ENCODE assay signal across 12 cellular contexts in genomic region chr5:132222649-132223038, GRCh38. TPM values are rescaled to one million over a fixed set of nuclear protein-coding genes. Genes with fewer than 3 reads are reported as not detected.
A peak's percentile ranks its signal among the peaks of the same experiment; 100 is the strongest.
DNase-seq lines count a peak whose midpoint lies in the region; ATAC-seq and TF ChIP-seq lines count a peak whose summit lies in the region.
"Had no signal": no experiment of that assay in that cellular context is flagged by ENCODE, and none has a peak within 500 bp of the region (broad histone marks: within the 10 kb centered on the region; RNA-seq: fewer than 3 reads in every experiment).

No MANE protein-coding gene starts in this region.

- DNase-seq in activated B cell treated with CpG ODN at 0.5 μM for 24 hours (no peak), tibial artery (no peak), prostate gland (ENCODE audit: low spot score) (no peak), DMS53 (lab: John Stamatoyannopoulos, UW) (no peak), midbrain (lab: John Stamatoyannopoulos, UW) (no peak)
- no peak for DNase-seq in activated naive CD8-positive, alpha-beta T cell treated with anti-CD3 and anti-CD28 coated beads for 36 hours
- DNase-seq: DMS79, NCI-H510A treated with DMSO at 0.1 percent for 48 hours had no signal

- no peak overlapping the region for H3K4me3 ChIP-seq in tibial artery
- no peak overlapping the region for H3K4me3 ChIP-seq in prostate gland

- peaks cover 14% of the 10 kb centered on the region for H3K4me1 Mint-ChIP-seq in activated B cell treated with CpG ODN at 0.5 μM for 24 hours
- peaks cover 9% of the 10 kb centered on the region for H3K4me1 Mint-ChIP-seq in activated naive CD8-positive, alpha-beta T cell treated with anti-CD3 and anti-CD28 coated beads for 36 hours

- no peaks in the 10 kb centered on the region for H3K9me3 Mint-ChIP-seq in activated B cell treated with CpG ODN at 0.5 μM for 24 hours
- H3K9me3 Mint-ChIP-seq in activated naive CD8-positive, alpha-beta T cell treated with anti-CD3 and anti-CD28 coated beads for 36 hours: no peaks in the 10 kb centered on the region
- H3K9me3 Mint-ChIP-seq: activated T-helper 1 cell treated with anti-CD3 and anti-CD28 coated beads, Interleukin-12 subunit alpha, Interleukin-12 subunit beta, Interleukin-2, Interleukin-4 antibody, amounts not matched to agents 30 ng/mL and 10 ng/mL and 1 ng/mL, durations not matched to agents 14 hours and 24 hours and 36 hours; natural killer cell treated with Interleukin-12 subunit alpha and Interleukin-12 subunit beta and Interleukin-15 and Interleukin-18, amount 100 ng/mL, for 72 hours had no signal

- POLR2A ChIA-PET in activated B cell treated with CpG ODN at 0.5 μM for 24 hours (lab: Charles Lee): no interaction called here

- no peaks in the 10 kb centered on the region for H3K36me3 Mint-ChIP-seq in activated B cell treated with CpG ODN at 0.5 μM for 24 hours (ENCODE audit: low read depth)
- H3K36me3 Mint-ChIP-seq in activated naive CD8-positive, alpha-beta T cell treated with anti-CD3 and anti-CD28 coated beads for 36 hours: peaks cover 4% of the 10 kb centered on the region
- H3K36me3 Mint-ChIP-seq: natural killer cell treated with Interleukin-12 subunit alpha and Interleukin-12 subunit beta and Interleukin-15 and Interleukin-18, amount 100 ng/mL, for 72 hours had no signal

- intact Hi-C loops in activated B cell treated with CpG ODN at 0.5 μM for 24 hours (cut with micrococcal nuclease) (no loop called here), tibial artery (cut with DNase I; ENCODE audit: low total_unique reads) (no loop called here), prostate gland (cut with DNase I) (no loop called here)

- no peak for TF ChIP-seq CTCF in activated B cell treated with CpG ODN at 0.5 μM for 24 hours (IDR thresholded peaks at IDR 0.05)
- no peak for TF ChIP-seq CTCF in tibial artery (IDR thresholded peaks at IDR 0.05)
- TF ChIP-seq CTCF in prostate gland (IDR thresholded peaks at IDR 0.05): no peak

- ATAC-seq in GM19351 (IDR thresholded peaks at IDR 0.05; ENCODE audit: unreplicated experiment) (peak; percentile 90), HG02938 (IDR thresholded peaks at IDR 0.05; ENCODE audit: unreplicated experiment) (peak; percentile 85), activated B cell treated with CpG ODN at 0.5 μM for 24 hours (ENCODE audit: low read depth) (peak; percentile 84)
- ATAC-seq: natural killer cell treated with Interleukin-12 subunit alpha and Interleukin-12 subunit beta and Interleukin-15 and Interleukin-18, amount 100 ng/mL, for 72 hours had no signal

- H3K27ac ChIP-seq in tibial artery (peak overlapping the region; percentile 79 to 95), prostate gland (peak overlapping the region in 1 of 2 donors; percentile 46)

- H3K4me3 Mint-ChIP-seq in activated B cell treated with CpG ODN at 0.5 μM for 24 hours: no peak overlapping the region
- H3K4me3 Mint-ChIP-seq in activated naive CD8-positive, alpha-beta T cell treated with anti-CD3 and anti-CD28 coated beads for 36 hours: no peak overlapping the region
- H3K4me3 Mint-ChIP-seq: activated T-helper 1 cell treated with anti-CD3 and anti-CD28 coated beads, Interleukin-12 subunit alpha, Interleukin-12 subunit beta, Interleukin-2, Interleukin-4 antibody, amounts not matched to agents 30 ng/mL and 10 ng/mL and 1 ng/mL, durations not matched to agents 14 hours and 24 hours and 36 hours; natural killer cell treated with Interleukin-12 subunit alpha and Interleukin-12 subunit beta and Interleukin-15 and Interleukin-18, amount 100 ng/mL, for 72 hours had no signal

- H3K27me3 ChIP-seq in tibial artery (no peaks in the 10 kb centered on the region), prostate gland (replicated peaks; ENCODE audit: insufficient read depth) (no peaks in the 10 kb centered on the region)

- H3K9me3 ChIP-seq in tibial artery: no peaks in the 10 kb centered on the region
- no peaks in the 10 kb centered on the region for H3K9me3 ChIP-seq in prostate gland

- peaks cover 11% of the 10 kb centered on the region for H3K27me3 Mint-ChIP-seq in activated B cell treated with CpG ODN at 0.5 μM for 24 hours
- H3K27me3 Mint-ChIP-seq in activated naive CD8-positive, alpha-beta T cell treated with anti-CD3 and anti-CD28 coated beads for 36 hours: peaks cover 17% of the 10 kb centered on the region

- CTCF ChIA-PET in activated B cell treated with CpG ODN at 0.5 μM for 24 hours (lab: Charles Lee): no interaction called here

- H3K36me3 ChIP-seq in tibial artery (peaks cover 0 to 7% (median under 1%) of the 10 kb centered on the region in 3 donors), prostate gland (no peaks in the 10 kb centered on the region)

- peaks cover 0 to 83% (median 68%) of the 10 kb centered on the region in 4 donors for H3K4me1 ChIP-seq in tibial artery
- peaks cover 17% of the 10 kb centered on the region for H3K4me1 ChIP-seq in prostate gland (replicated peaks)

- no peak overlapping the region for H3K27ac Mint-ChIP-seq in activated B cell treated with CpG ODN at 0.5 μM for 24 hours
- no peak overlapping the region for H3K27ac Mint-ChIP-seq in activated naive CD8-positive, alpha-beta T cell treated with anti-CD3 and anti-CD28 coated beads for 36 hours
- H3K27ac Mint-ChIP-seq: activated T-helper 1 cell treated with anti-CD3 and anti-CD28 coated beads, Interleukin-12 subunit alpha, Interleukin-12 subunit beta, Interleukin-2, Interleukin-4 antibody, amounts not matched to agents 30 ng/mL and 10 ng/mL and 1 ng/mL, durations not matched to agents 14 hours and 24 hours and 36 hours; natural killer cell treated with Interleukin-12 subunit alpha and Interleukin-12 subunit beta and Interleukin-15 and Interleukin-18, amount 100 ng/mL, for 72 hours had no signal

- TF ChIP-seq POLR2A in prostate gland (IDR thresholded peaks at IDR 0.05): no peak

- WGBS in prostate gland: 53% methylated on average over 3 of the region's 3 CpGs

RNA-seq across cellular contexts. Expression of gene P4HA2, which starts 5.0 kb away (rescaled TPM):
- total RNA-seq in activated B cell treated with CpG ODN at 0.5 μM for 24 hours (0.29 and 0.44 TPM in 2 replicates), prostate gland (10 to 100 TPM; 16.8 to 18.0 TPM)
- total RNA-seq in activated naive CD8-positive, alpha-beta T cell treated with anti-CD3 and anti-CD28 coated beads for 36 hours: 1 to 10 TPM; 8.1 to 8.7 TPM

RNA-seq across cellular contexts. Expression of gene PDLIM4, which starts 34.9 kb away (rescaled TPM):
- total RNA-seq in activated B cell treated with CpG ODN at 0.5 μM for 24 hours (not detected in 2 replicates), prostate gland (10 to 100 TPM; 35.9 to 50.2 TPM)
- total RNA-seq in activated naive CD8-positive, alpha-beta T cell treated with anti-CD3 and anti-CD28 coated beads for 36 hours: under 1 TPM in 1 of 2 experiments, not detected in 1; 0.31 TPM
- total RNA-seq: natural killer cell treated with Interleukin-12 subunit alpha and Interleukin-12 subunit beta and Interleukin-15 and Interleukin-18, amount 100 ng/mL, for 72 hours had no signal

Comparison
In these comparisons a context has a peak if more than half of its experiments do, and no peak if none do; other contexts are left out.
1. RNA of gene PDLIM4, which starts 34.9 kb away (total RNA-seq): 35.9 to 50.2 TPM in prostate gland; 0.31 TPM in activated naive CD8-positive, alpha-beta T cell treated with anti-CD3 and anti-CD28 coated beads for 36 hours and not detected in activated B cell treated with CpG ODN at 0.5 μM for 24 hours; every median in the first group is over 10 times any median in the second.
2. Peak in every context shown above with its lines, with median percentiles within 50 percentile points of each other: ATAC-seq.